1 cellular context compared by ENCODE assay signal in the genomic region with DNA sequence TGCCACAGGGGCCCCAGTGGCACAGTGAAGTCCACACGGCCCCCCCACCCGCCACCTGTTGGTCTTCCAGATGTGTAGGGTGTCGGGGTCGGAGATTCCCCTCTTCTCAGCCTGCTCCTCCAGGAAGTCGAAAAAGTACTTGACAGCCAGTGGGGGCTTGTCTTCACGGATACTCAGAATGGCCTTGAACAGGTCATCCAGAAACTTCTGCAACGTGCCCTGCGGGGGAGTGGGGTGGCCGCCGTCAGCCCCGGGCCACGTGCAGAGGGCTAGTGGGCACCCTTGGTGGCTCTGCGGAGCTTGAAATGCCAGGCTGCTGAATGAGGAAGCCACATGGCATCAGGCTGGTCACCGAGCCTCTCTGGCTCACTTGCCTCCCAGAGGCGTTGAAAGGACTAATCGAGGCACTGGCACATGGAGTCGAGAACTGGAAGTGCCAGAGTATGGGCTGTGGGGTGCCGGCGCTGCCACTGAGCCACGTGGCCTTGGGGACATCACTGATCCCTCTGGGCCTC.
TF ChIP-seq lines count a peak whose summit lies in the region.

No MANE protein-coding gene starts in this region.

TF ChIP-seq in A549, 52 proteins besides CTCF, POLR2A, EP300 and RAD21 (continued from another document):
- no peak for TF ChIP-seq FOSL2 (IDR thresholded peaks at IDR 0.05)
- no peak for TF ChIP-seq FOSL2 (CRISPR knock-in tag; IDR thresholded peaks at IDR 0.05)
- no peak for TF ChIP-seq TP53 (CRISPR knock-in tag; IDR thresholded peaks at IDR 0.05)
- TF ChIP-seq TFCP2L1 (CRISPR knock-in tag; IDR thresholded peaks at IDR 0.05) = no peak
- TF ChIP-seq, protein P1, sequence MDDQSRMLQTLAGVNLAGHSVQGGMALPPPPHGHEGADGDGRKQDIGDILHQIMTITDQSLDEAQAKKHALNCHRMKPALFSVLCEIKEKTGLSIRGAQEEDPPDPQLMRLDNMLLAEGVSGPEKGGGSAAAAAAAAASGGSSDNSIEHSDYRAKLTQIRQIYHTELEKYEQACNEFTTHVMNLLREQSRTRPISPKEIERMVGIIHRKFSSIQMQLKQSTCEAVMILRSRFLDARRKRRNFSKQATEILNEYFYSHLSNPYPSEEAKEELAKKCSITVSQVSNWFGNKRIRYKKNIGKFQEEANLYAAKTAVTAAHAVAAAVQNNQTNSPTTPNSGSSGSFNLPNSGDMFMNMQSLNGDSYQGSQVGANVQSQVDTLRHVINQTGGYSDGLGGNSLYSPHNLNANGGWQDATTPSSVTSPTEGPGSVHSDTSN (IDR thresholded peaks at IDR 0.05) = no peak
- no peak for TF ChIP-seq EHF (CRISPR knock-in tag; IDR thresholded peaks at IDR 0.05)
- no peak for TF ChIP-seq CEBPB (IDR thresholded peaks at IDR 0.05)
- no peak for TF ChIP-seq MYC (IDR thresholded peaks at IDR 0.05; ENCODE audit: borderline replicate concordance, low read length)
- TF ChIP-seq HOXB5 (CRISPR knock-in tag; IDR thresholded peaks at IDR 0.05) = no peak
- TF ChIP-seq, protein P2, sequence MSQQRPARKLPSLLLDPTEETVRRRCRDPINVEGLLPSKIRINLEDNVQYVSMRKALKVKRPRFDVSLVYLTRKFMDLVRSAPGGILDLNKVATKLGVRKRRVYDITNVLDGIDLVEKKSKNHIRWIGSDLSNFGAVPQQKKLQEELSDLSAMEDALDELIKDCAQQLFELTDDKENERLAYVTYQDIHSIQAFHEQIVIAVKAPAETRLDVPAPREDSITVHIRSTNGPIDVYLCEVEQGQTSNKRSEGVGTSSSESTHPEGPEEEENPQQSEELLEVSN (IDR thresholded peaks at IDR 0.05; ENCODE audit: borderline replicate concordance, low read depth) = no peak
- TF ChIP-seq NPAS2 (CRISPR knock-in tag; IDR thresholded peaks at IDR 0.05; ENCODE audit: borderline replicate concordance) = no peak
- TF ChIP-seq, protein P3, sequence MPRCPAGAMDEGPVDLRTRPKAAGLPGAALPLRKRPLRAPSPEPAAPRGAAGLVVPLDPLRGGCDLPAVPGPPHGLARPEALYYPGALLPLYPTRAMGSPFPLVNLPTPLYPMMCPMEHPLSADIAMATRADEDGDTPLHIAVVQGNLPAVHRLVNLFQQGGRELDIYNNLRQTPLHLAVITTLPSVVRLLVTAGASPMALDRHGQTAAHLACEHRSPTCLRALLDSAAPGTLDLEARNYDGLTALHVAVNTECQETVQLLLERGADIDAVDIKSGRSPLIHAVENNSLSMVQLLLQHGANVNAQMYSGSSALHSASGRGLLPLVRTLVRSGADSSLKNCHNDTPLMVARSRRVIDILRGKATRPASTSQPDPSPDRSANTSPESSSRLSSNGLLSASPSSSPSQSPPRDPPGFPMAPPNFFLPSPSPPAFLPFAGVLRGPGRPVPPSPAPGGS (IDR thresholded peaks at IDR 0.05) = no peak
- TF ChIP-seq MAZ (IDR thresholded peaks at IDR 0.05; ENCODE audit: borderline replicate concordance, low read depth, low read length) = no peak
- no peak for TF ChIP-seq NR3C1 (IDR thresholded peaks at IDR 0.05)
TF ChIP-seq in A549: peak in this region for 0.
